Comparison of ENCODE assay signal across 14 cellular contexts in the genomic region with DNA sequence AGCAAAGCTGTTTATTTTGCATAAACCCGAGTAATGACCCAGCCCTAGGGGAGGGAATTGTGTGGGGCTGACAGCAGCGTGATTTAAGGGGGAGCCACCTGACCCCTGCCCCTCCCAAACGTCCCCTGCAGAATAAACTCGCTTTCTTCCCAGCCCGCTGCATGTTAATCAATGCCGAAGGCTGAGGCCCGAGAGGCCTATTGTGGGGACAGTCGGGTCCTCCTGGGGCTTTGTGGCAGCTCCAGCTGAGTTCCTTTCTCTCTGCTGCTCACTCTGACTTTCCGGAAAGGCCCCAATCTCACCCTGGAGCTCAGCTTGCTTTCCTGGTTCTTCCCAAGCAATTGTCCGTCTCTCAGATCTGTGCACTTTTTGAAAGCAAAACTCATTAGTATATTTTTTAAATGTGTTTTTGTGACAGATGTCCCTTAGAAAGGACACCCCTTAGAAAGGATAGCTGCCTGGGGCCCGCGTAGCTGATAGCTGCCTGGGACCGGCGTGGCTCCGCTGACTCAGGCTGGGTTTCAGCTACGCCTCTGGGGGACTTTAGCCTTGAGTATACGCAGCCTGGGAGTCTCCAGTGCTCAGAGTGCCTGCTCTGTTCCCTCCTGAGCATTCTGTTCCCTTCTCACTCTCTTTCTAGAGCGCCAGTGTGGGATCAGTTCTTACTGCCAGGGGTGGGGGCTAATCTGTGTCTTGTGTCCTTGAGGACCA.
DNase-seq lines count a peak whose midpoint lies in the region; ATAC-seq and TF ChIP-seq lines count a peak whose summit lies in the region.
"Had no signal": no experiment of that assay in that cellular context is flagged by ENCODE, and none has a peak within 500 bp of the region (broad histone marks: within the 10 kb centered on the region; RNA-seq: fewer than 3 reads in every experiment).

No MANE protein-coding gene starts in this region.

- CTCF ChIA-PET in IMR-90 (lab: Yijun Ruan, JAX), result interaction anchor here (0.7 kb wide), 1 partner anchor 198 kb away, joined by 3 read pairs; no protein-coding TSS in a partner anchor

- no peak for ATAC-seq in IMR-90 (ENCODE audit: low read depth)
- no peak for ATAC-seq in HG03469 (IDR thresholded peaks at IDR 0.05; ENCODE audit: unreplicated experiment)
- ATAC-seq in GM19035 (IDR thresholded peaks at IDR 0.05; ENCODE audit: unreplicated experiment), result no peak
- ATAC-seq in stimulated activated effector memory CD8-positive, alpha-beta T cell treated with anti-CD3 and anti-CD28 coated beads, Interleukin-12 subunit alpha, Interleukin-12 subunit beta, amount 100 ng/mL, for 72 hours, result no peak
- ATAC-seq: right lobe of liver had no signal

- peaks cover 6% of the 10 kb centered on the region for H3K36me3 Mint-ChIP-seq in stimulated activated effector memory CD8-positive, alpha-beta T cell treated with anti-CD3 and anti-CD28 coated beads, Interleukin-12 subunit alpha, Interleukin-12 subunit beta, amount 100 ng/mL, for 72 hours

- H3K4me1 Mint-ChIP-seq in stimulated activated effector memory CD8-positive, alpha-beta T cell treated with anti-CD3 and anti-CD28 coated beads, Interleukin-12 subunit alpha, Interleukin-12 subunit beta, amount 100 ng/mL, for 72 hours, result no peaks in the 10 kb centered on the region

- H2AK9ac ChIP-seq in IMR-90 (replicated peaks; ENCODE audit: low read depth, low read length, poor library complexity), result peak overlapping the region; percentile 30

- H4K5ac ChIP-seq in IMR-90 (ENCODE audit: low read depth, low read length), result peak overlapping the region; percentile 24; the same call in 1 of the 2 replicates

- H2BK120ac ChIP-seq in IMR-90 (ENCODE audit: low read depth, low read length), result 0 out of 2 replicates have a peak overlapping the region, but pooled peaks have one; percentile 1
- H2BK120ac ChIP-seq in mesenchymal stem cell (ENCODE audit: low read depth, low read length), result peak overlapping the region; percentile 45

- peak overlapping the region; percentile 67; the same call in 1 of the 2 replicates for H3K27ac ChIP-seq in IMR-90 (ENCODE audit: insufficient read depth, low read length)
- peak overlapping the region; percentile 65 for H3K27ac ChIP-seq in mesenchymal stem cell (ENCODE audit: low read length, poor library complexity, severe bottlenecking)
- H3K27ac ChIP-seq in spleen, result peak overlapping the region in 1 of 8 donors; percentile 21
- H3K27ac ChIP-seq: HL-60, right lobe of liver had no signal

- 80% methylated on average over 4 of the region's 18 CpGs; no CpG with 5 or more reads in 1 of the 2 experiments for WGBS in IMR-90 (ENCODE audit: extremely low coverage in 2 of 2, insufficient read length in 1 of 2), 2 experiments
- WGBS in mesenchymal stem cell, result 17% methylated on average over 16 of the region's 18 CpGs
- WGBS in spleen, 5 donors, result 79 to 93% (median 87%) methylated on average over 18 of the region's 18 CpGs

- TF ChIP-seq RAD21 in IMR-90 (IDR thresholded peaks at IDR 0.05; ENCODE audit: low read length), result no peak

- no peaks in the 10 kb centered on the region for H3K9me3 ChIP-seq in IMR-90 (ENCODE audit: control insufficient read depth, insufficient read depth, low read length)
- no peaks in the 10 kb centered on the region for H3K9me3 ChIP-seq in mesenchymal stem cell (ENCODE audit: control insufficient read depth, low read length)
- H3K9me3 ChIP-seq in spleen, result no peaks in the 10 kb centered on the region
- H3K9me3 ChIP-seq: heart left ventricle, MG63, right lobe of liver had no signal

- H3K9me1 ChIP-seq in IMR-90 (ENCODE audit: insufficient read depth, low read length), result peaks cover 35% of the 10 kb centered on the region

- POLR2A ChIA-PET in IMR-90 (lab: Charles Lee; ENCODE audit: unreplicated experiment), result no interaction called here

- TF ChIP-seq CTCF in IMR-90 (conservative IDR thresholded peaks at IDR 0.05; ENCODE audit: low read depth, low read length) (no peak), spleen (IDR thresholded peaks at IDR 0.05 in 8 of 11, conservative IDR thresholded peaks at IDR 0.05 in 3 of 11) (no peak)

- H3K79me1 ChIP-seq in IMR-90 (ENCODE audit: low read depth in 1 of 2, low read length in 2 of 2), result peaks cover 42 to 87% of the 10 kb centered on the region in 2 experiments
- H3K79me1 ChIP-seq in mesenchymal stem cell (replicated peaks; ENCODE audit: low read length, poor library complexity, severe bottlenecking), result peaks cover 36% of the 10 kb centered on the region

- peak overlapping the region; percentile 69 for H3K4me2 ChIP-seq in IMR-90 (ENCODE audit: low read depth, low read length)
- peak overlapping the region; percentile 60 for H3K4me2 ChIP-seq in mesenchymal stem cell (ENCODE audit: low read length, poor library complexity, severe bottlenecking)

- H3K14ac ChIP-seq in IMR-90 (replicated peaks; ENCODE audit: low read depth, low read length) (peak overlapping the region; percentile 10), mesenchymal stem cell (ENCODE audit: low read length in 2 of 2) (peak overlapping the region in 1 of 2 experiments; percentile 36)

- dilution Hi-C loops in IMR-90 (cut with HindIII; ENCODE audit: low sequenced_read_pairs, unreplicated experiment), result no loop called here

- intact Hi-C loops in IMR-90 (cut with micrococcal nuclease), result no loop called here
- intact Hi-C loops in spleen (cut with DNase I; ENCODE audit: low total_unique reads), result no loop called here

- H3K4ac ChIP-seq in IMR-90 (ENCODE audit: low read depth, low read length) (peak overlapping the region; percentile 14), mesenchymal stem cell (ENCODE audit: low read depth in 1 of 2, low read length in 2 of 2) (peak overlapping the region; percentile 42 to 50)

- H3K27me3 ChIP-seq in IMR-90 (ENCODE audit: control insufficient read depth, insufficient read depth, low read length) (no peaks in the 10 kb centered on the region), mesenchymal stem cell (ENCODE audit: control insufficient read depth in 1 of 2, insufficient read depth in 1 of 2, low read length in 2 of 2) (no peaks in the 10 kb centered on the region), spleen (replicated peaks in 1 of 7) (no peaks in the 10 kb centered on the region)
- H3K27me3 ChIP-seq: heart left ventricle, MG63, right lobe of liver had no signal

- H4K8ac ChIP-seq in IMR-90 (ENCODE audit: low read depth in 2 of 2, low read length in 2 of 2) (peak overlapping the region in 1 of 2 experiments; percentile 28; a peak in 1 of 4 replicates), mesenchymal stem cell (ENCODE audit: low read length) (peak overlapping the region; percentile 76)

- no peak overlapping the region for H3K56ac ChIP-seq in IMR-90 (ENCODE audit: extremely low read depth, insufficient read depth, low read length)

- peak overlapping the region; percentile 5 for H2AFZ ChIP-seq in IMR-90 (replicated peaks; ENCODE audit: low read length, poor library complexity)
- H2AFZ ChIP-seq in mesenchymal stem cell (ENCODE audit: low read depth, low read length), result no peak overlapping the region

- H3K23ac ChIP-seq in IMR-90 (ENCODE audit: low read depth, low read length) (peak overlapping the region; percentile 18; the same call in 1 of the 2 replicates), mesenchymal stem cell (ENCODE audit: low read length in 2 of 2) (peak overlapping the region in 1 of 2 experiments; percentile 74)

- H2BK15ac ChIP-seq in IMR-90 (ENCODE audit: low read depth, low read length), result no peak overlapping the region; the same call in 2 of the 3 replicates
- peak overlapping the region; percentile 6 for H2BK15ac ChIP-seq in mesenchymal stem cell (ENCODE audit: low read depth, poor library complexity, severe bottlenecking)

- H3K27ac Mint-ChIP-seq in stimulated activated effector memory CD8-positive, alpha-beta T cell treated with anti-CD3 and anti-CD28 coated beads, Interleukin-12 subunit alpha, Interleukin-12 subunit beta, amount 100 ng/mL, for 72 hours, result no peak overlapping the region

- H3K18ac ChIP-seq in IMR-90 (ENCODE audit: low read depth, low read length) (peak overlapping the region; percentile 33; the same call in 1 of the 2 replicates), mesenchymal stem cell (ENCODE audit: low read depth in 1 of 2, low read length in 2 of 2) (peak overlapping the region; percentile 75 to 81)

- H2BK12ac ChIP-seq in mesenchymal stem cell (ENCODE audit: low read length in 2 of 2), result peak overlapping the region; percentile 21 to 43

- no peak overlapping the region for H2BK20ac ChIP-seq in IMR-90 (ENCODE audit: low read depth, low read length)

- H3K4me1 ChIP-seq in IMR-90 (ENCODE audit: control insufficient read depth, insufficient read depth, low read length) (peaks cover 21% of the 10 kb centered on the region), mesenchymal stem cell (ENCODE audit: control insufficient read depth, insufficient read depth, low read depth, low read length) (peaks cover 24% of the 10 kb centered on the region), spleen (no peaks in the 10 kb centered on the region)
- H3K4me1 ChIP-seq: right lobe of liver had no signal

- DNase-seq in IMR-90 (no peak), fibroblast of peridontal ligament (ENCODE audit: extremely low read depth) (peak; percentile 15), mesenchymal stem cell (peak; percentile 80), spleen (peak; percentile 66)
- no peak for DNase-seq in stimulated activated CD4-positive, alpha-beta T cell treated with anti-CD3 and anti-CD28 coated beads, Interleukin-12 subunit alpha, Interleukin-12 subunit beta, amount 100 ng/mL, for 4 hours
- DNase-seq in stimulated activated effector memory CD8-positive, alpha-beta T cell treated with anti-CD3 and anti-CD28 coated beads, Interleukin-12 subunit alpha, Interleukin-12 subunit beta, amount 100 ng/mL, for 72 hours (ENCODE audit: low spot score in 2 of 2), result no peak
- DNase-seq: activated CD4-positive, CD25-positive, alpha-beta regulatory T cell; activated T-cell treated with anti-CD3 and anti-CD28 coated beads for 4 hours; MG63 had no signal

- H2BK5ac ChIP-seq in IMR-90 (ENCODE audit: low read depth, low read length, poor library complexity, severe bottlenecking), result peak overlapping the region; percentile 22
- no peak overlapping the region for H2BK5ac ChIP-seq in mesenchymal stem cell (ENCODE audit: low read depth, low read length, poor library complexity, severe bottlenecking)

- H2AK5ac ChIP-seq in IMR-90 (ENCODE audit: low read depth, low read length), result peak overlapping the region; percentile 54
- no peak overlapping the region for H2AK5ac ChIP-seq in mesenchymal stem cell (ENCODE audit: low read length, severe bottlenecking)

- in situ Hi-C loops in IMR-90 (cut with MboI; ENCODE audit: low sequenced_read_pairs), result no loop called here

- BruUV-seq in IMR-90 (replicated peaks; lab: Mats Ljungman, UMichigan), result no TSS peak

- H3K9me3 Mint-ChIP-seq in stimulated activated effector memory CD8-positive, alpha-beta T cell treated with anti-CD3 and anti-CD28 coated beads, Interleukin-12 subunit alpha, Interleukin-12 subunit beta, amount 100 ng/mL, for 72 hours, result no peaks in the 10 kb centered on the region

- H4K91ac ChIP-seq in IMR-90 (ENCODE audit: insufficient read depth, low read depth, low read length), result peak overlapping the region; percentile 23
- peak overlapping the region; percentile 91 for H4K91ac ChIP-seq in mesenchymal stem cell (ENCODE audit: low read length)

- peaks cover 32% of the 10 kb centered on the region for H4K20me1 ChIP-seq in IMR-90 (ENCODE audit: insufficient read depth, low read length)

- TF ChIP-seq POLR2A in IMR-90 (IDR thresholded peaks at IDR 0.05; ENCODE audit: low read depth, low read length) (no peak), spleen (IDR thresholded peaks at IDR 0.05) (no peak)

- peaks cover 7% of the 10 kb centered on the region for H3K36me3 ChIP-seq in IMR-90 (ENCODE audit: control insufficient read depth, insufficient read depth, low read length)
- peaks cover 0 to 6% of the 10 kb centered on the region in 2 experiments for H3K36me3 ChIP-seq in mesenchymal stem cell (ENCODE audit: control insufficient read depth in 1 of 2, insufficient read depth in 2 of 2, low read depth in 1 of 2, low read length in 2 of 2)
- H3K36me3 ChIP-seq in spleen, result no peaks in the 10 kb centered on the region
- H3K36me3 ChIP-seq: heart left ventricle, MG63, right lobe of liver had no signal

- H3K9ac ChIP-seq in IMR-90 (ENCODE audit: low read depth, low read length), result peak overlapping the region; percentile 38; the same call in 1 of the 2 replicates
- peak overlapping the region; percentile 56 for H3K9ac ChIP-seq in mesenchymal stem cell (ENCODE audit: low read length)

- H3K4me3 Mint-ChIP-seq in stimulated activated effector memory CD8-positive, alpha-beta T cell treated with anti-CD3 and anti-CD28 coated beads, Interleukin-12 subunit alpha, Interleukin-12 subunit beta, amount 100 ng/mL, for 72 hours, result no peak overlapping the region

- H3K4me3 ChIP-seq in IMR-90 (ENCODE audit: insufficient read depth, low read depth, low read length), result no peak overlapping the region
- H3K4me3 ChIP-seq in mesenchymal stem cell (ENCODE audit: insufficient read depth in 1 of 2, low read depth in 1 of 2, low read length in 2 of 2), result peak overlapping the region in 1 of 2 experiments; percentile 29
- H3K4me3 ChIP-seq in spleen, result no peak overlapping the region
- H3K4me3 ChIP-seq: heart left ventricle, MG63, right lobe of liver had no signal

Comparison
In these comparisons a context has a peak if more than half of its experiments do, and no peak if none do; other contexts are left out.
1. DNase-seq: peak in fibroblast of peridontal ligament (single experiment), mesenchymal stem cell (single experiment) and spleen (single experiment); none in IMR-90 (single experiment), stimulated activated CD4-positive, alpha-beta T cell treated with anti-CD3 and anti-CD28 coated beads, Interleukin-12 subunit alpha, Interleukin-12 subunit beta, amount 100 ng/mL, for 4 hours (single experiment) and stimulated activated effector memory CD8-positive, alpha-beta T cell treated with anti-CD3 and anti-CD28 coated beads, Interleukin-12 subunit alpha, Interleukin-12 subunit beta, amount 100 ng/mL, for 72 hours (0 of 2).